ENCODE assay signal across 1 cellular context in genomic region chr14:52068741-52069616, GRCh38.
A peak's percentile ranks its signal among the peaks of the same experiment; 100 is the strongest.
TF ChIP-seq lines count a peak whose summit lies in the region.

A gene with protein sequence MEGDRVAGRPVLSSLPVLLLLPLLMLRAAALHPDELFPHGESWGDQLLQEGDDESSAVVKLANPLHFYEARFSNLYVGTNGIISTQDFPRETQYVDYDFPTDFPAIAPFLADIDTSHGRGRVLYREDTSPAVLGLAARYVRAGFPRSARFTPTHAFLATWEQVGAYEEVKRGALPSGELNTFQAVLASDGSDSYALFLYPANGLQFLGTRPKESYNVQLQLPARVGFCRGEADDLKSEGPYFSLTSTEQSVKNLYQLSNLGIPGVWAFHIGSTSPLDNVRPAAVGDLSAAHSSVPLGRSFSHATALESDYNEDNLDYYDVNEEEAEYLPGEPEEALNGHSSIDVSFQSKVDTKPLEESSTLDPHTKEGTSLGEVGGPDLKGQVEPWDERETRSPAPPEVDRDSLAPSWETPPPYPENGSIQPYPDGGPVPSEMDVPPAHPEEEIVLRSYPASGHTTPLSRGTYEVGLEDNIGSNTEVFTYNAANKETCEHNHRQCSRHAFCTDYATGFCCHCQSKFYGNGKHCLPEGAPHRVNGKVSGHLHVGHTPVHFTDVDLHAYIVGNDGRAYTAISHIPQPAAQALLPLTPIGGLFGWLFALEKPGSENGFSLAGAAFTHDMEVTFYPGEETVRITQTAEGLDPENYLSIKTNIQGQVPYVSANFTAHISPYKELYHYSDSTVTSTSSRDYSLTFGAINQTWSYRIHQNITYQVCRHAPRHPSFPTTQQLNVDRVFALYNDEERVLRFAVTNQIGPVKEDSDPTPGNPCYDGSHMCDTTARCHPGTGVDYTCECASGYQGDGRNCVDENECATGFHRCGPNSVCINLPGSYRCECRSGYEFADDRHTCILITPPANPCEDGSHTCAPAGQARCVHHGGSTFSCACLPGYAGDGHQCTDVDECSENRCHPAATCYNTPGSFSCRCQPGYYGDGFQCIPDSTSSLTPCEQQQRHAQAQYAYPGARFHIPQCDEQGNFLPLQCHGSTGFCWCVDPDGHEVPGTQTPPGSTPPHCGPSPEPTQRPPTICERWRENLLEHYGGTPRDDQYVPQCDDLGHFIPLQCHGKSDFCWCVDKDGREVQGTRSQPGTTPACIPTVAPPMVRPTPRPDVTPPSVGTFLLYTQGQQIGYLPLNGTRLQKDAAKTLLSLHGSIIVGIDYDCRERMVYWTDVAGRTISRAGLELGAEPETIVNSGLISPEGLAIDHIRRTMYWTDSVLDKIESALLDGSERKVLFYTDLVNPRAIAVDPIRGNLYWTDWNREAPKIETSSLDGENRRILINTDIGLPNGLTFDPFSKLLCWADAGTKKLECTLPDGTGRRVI (N-terminal part only) (minus strand): TSS chr14:52069059. CDS start chr14:52068994, 65 bp downstream.

TF ChIP-seq in HepG2, 621 proteins besides CTCF, POLR2A, EP300 and RAD21 (continued from another document):
- TF ChIP-seq, protein P1, sequence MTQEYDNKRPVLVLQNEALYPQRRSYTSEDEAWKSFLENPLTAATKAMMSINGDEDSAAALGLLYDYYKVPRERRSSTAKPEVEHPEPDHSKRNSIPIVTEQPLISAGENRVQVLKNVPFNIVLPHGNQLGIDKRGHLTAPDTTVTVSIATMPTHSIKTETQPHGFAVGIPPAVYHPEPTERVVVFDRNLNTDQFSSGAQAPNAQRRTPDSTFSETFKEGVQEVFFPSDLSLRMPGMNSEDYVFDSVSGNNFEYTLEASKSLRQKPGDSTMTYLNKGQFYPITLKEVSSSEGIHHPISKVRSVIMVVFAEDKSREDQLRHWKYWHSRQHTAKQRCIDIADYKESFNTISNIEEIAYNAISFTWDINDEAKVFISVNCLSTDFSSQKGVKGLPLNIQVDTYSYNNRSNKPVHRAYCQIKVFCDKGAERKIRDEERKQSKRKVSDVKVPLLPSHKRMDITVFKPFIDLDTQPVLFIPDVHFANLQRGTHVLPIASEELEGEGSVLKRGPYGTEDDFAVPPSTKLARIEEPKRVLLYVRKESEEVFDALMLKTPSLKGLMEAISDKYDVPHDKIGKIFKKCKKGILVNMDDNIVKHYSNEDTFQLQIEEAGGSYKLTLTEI (CRISPR knock-in tag; conservative IDR thresholded peaks at IDR 0.05): no peak
- TF ChIP-seq MLLT10 (CRISPR knock-in tag; IDR thresholded peaks at IDR 0.05) (no peak), ZNF446 (CRISPR knock-in tag; IDR thresholded peaks at IDR 0.05) (no peak), ZNF530 (CRISPR knock-in tag; IDR thresholded peaks at IDR 0.05; ENCODE audit: low read depth) (no peak), PHF8 (CRISPR knock-in tag; IDR thresholded peaks at IDR 0.05) (0 out of 2 replicates have a peak, but pooled peaks have one; percentile 12), HOXA5 (CRISPR knock-in tag; IDR thresholded peaks at IDR 0.05) (no peak), RFX1 (IDR thresholded peaks at IDR 0.05) (no peak), ZNF44 (CRISPR knock-in tag; IDR thresholded peaks at IDR 0.05) (no peak), ZNF775 (CRISPR knock-in tag; IDR thresholded peaks at IDR 0.05; ENCODE audit: borderline replicate concordance) (no peak), TGIF2 (CRISPR knock-in tag; IDR thresholded peaks at IDR 0.05) (no peak), ZNF710 (CRISPR knock-in tag; IDR thresholded peaks at IDR 0.05; ENCODE audit: borderline replicate concordance) (0 out of 2 replicates have a peak, but pooled peaks have one; percentile 48), DRAP1 (CRISPR knock-in tag; IDR thresholded peaks at IDR 0.05) (no peak), SAP130 (CRISPR knock-in tag; IDR thresholded peaks at IDR 0.05; ENCODE audit: low read depth) (no peak), ZFP36 (IDR thresholded peaks at IDR 0.05; ENCODE audit: borderline replicate concordance, low read depth, low read length, partially characterized antibody) (no peak), HOXA9 (CRISPR knock-in tag; IDR thresholded peaks at IDR 0.05; ENCODE audit: borderline replicate concordance) (no peak), ZMYM3 (CRISPR knock-in tag; IDR thresholded peaks at IDR 0.05) (no peak), HNRNPLL (IDR thresholded peaks at IDR 0.05; ENCODE audit: low read depth, low read length, poor library complexity, severe bottlenecking) (peak; percentile 78), CBX5 (CRISPR knock-in tag; IDR thresholded peaks at IDR 0.05; ENCODE audit: borderline replicate concordance) (no peak), KDM6A (CRISPR knock-in tag; IDR thresholded peaks at IDR 0.05; ENCODE audit: low read depth) (no peak), SP2 (CRISPR knock-in tag; IDR thresholded peaks at IDR 0.05) (peak; percentile 53; the same call in 1 of the 2 replicates), ZNF512 (CRISPR knock-in tag; IDR thresholded peaks at IDR 0.05) (no peak), PHF5A (CRISPR knock-in tag; IDR thresholded peaks at IDR 0.05; ENCODE audit: low read depth, unreplicated experiment) (no peak), MIER3 (CRISPR knock-in tag; IDR thresholded peaks at IDR 0.05; ENCODE audit: borderline replicate concordance) (no peak), TCF7L2 (IDR thresholded peaks at IDR 0.05; ENCODE audit: low read depth, low read length) (no peak), ARID4A (CRISPR knock-in tag; IDR thresholded peaks at IDR 0.05; ENCODE audit: borderline replicate concordance) (no peak), TBP (CRISPR knock-in tag; IDR thresholded peaks at IDR 0.05) (no peak), TFDP1 (CRISPR knock-in tag; IDR thresholded peaks at IDR 0.05; ENCODE audit: borderline replicate concordance) (peak; percentile 11; the same call in 1 of the 2 replicates), MTF2 (CRISPR knock-in tag; IDR thresholded peaks at IDR 0.05; ENCODE audit: borderline replicate concordance) (0 out of 2 replicates have a peak, but pooled peaks have one; percentile 60), ZMAT3 (CRISPR knock-in tag; conservative IDR thresholded peaks at IDR 0.05) (no peak), ATM (IDR thresholded peaks at IDR 0.05; ENCODE audit: borderline replicate concordance) (no peak), ZNF737 (CRISPR knock-in tag; IDR thresholded peaks at IDR 0.05; ENCODE audit: borderline replicate concordance) (no peak), RFXANK (CRISPR knock-in tag; IDR thresholded peaks at IDR 0.05) (no peak)
- TF ChIP-seq, protein P2, sequence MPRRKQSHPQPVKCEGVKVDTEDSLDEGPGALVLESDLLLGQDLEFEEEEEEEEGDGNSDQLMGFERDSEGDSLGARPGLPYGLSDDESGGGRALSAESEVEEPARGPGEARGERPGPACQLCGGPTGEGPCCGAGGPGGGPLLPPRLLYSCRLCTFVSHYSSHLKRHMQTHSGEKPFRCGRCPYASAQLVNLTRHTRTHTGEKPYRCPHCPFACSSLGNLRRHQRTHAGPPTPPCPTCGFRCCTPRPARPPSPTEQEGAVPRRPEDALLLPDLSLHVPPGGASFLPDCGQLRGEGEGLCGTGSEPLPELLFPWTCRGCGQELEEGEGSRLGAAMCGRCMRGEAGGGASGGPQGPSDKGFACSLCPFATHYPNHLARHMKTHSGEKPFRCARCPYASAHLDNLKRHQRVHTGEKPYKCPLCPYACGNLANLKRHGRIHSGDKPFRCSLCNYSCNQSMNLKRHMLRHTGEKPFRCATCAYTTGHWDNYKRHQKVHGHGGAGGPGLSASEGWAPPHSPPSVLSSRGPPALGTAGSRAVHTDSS (CRISPR knock-in tag; conservative IDR thresholded peaks at IDR 0.05): no peak
- TF ChIP-seq, protein P3, sequence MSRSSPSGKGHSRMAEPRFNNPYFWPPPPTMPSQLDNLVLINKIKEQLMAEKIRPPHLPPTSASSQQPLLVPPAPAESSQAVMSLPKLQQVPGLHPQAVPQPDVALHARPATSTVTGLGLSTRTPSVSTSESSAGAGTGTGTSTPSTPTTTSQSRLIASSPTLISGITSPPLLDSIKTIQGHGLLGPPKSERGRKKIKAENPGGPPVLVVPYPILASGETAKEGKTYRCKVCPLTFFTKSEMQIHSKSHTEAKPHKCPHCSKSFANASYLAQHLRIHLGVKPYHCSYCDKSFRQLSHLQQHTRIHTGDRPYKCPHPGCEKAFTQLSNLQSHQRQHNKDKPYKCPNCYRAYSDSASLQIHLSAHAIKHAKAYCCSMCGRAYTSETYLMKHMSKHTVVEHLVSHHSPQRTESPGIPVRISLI (CRISPR knock-in tag; IDR thresholded peaks at IDR 0.05; ENCODE audit: borderline replicate concordance): no peak
- TF ChIP-seq, protein P4, sequence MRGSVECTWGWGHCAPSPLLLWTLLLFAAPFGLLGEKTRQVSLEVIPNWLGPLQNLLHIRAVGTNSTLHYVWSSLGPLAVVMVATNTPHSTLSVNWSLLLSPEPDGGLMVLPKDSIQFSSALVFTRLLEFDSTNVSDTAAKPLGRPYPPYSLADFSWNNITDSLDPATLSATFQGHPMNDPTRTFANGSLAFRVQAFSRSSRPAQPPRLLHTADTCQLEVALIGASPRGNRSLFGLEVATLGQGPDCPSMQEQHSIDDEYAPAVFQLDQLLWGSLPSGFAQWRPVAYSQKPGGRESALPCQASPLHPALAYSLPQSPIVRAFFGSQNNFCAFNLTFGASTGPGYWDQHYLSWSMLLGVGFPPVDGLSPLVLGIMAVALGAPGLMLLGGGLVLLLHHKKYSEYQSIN (CRISPR knock-in tag; IDR thresholded peaks at IDR 0.05; ENCODE audit: borderline replicate concordance): no peak
